Comparison of ENCODE assay signal across 1 cellular context in the genomic region with DNA sequence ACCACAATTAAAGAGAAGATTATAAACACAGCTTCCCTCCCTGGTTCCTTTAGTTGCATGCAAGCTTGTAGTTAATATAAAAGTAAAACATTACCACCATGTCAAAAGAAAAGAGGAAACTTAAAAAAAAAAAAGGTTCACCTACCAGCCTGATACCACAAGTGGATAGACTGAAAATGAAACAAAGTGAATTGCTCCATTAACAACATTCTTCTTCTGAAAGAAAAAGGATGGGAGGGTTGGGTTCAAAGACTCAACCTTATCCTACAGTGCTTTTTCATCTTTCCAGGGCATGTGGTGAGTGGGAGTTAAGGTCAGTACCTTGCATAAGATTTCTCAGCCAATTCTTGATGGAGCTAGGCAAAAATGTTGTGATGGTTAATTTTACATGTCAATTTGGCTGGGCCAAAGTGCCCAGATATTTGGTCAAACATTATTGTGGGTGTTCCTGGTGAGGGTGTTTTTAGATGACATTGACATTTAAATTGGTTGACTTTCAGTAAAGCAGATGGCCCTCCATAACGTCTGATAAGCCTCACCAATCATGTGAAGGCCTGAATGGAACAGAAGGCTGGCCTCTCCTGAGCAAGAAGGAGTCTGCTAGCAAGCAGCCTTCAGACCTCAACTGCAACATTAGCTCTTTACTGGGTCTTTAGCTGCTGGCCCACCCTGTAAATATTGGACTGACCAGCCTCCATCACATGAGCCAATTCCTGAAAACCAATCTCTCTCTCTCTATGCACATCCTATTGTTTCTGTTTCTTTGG.
TF ChIP-seq lines count a peak whose summit lies in the region.

No MANE protein-coding gene starts in this region.

TF ChIP-seq in IMR-90, 13 proteins besides CTCF, POLR2A, EP300 and RAD21:
- TF ChIP-seq RCOR1 (IDR thresholded peaks at IDR 0.05; ENCODE audit: insufficient replicate concordance, low read length) = no peak
- no peak for TF ChIP-seq CHD1 (IDR thresholded peaks at IDR 0.05; ENCODE audit: low read depth, low read length)
- TF ChIP-seq USF2 (IDR thresholded peaks at IDR 0.05; ENCODE audit: low read depth, low read length) = no peak
- no peak for TF ChIP-seq MXI1 (IDR thresholded peaks at IDR 0.05; ENCODE audit: borderline replicate concordance, low read depth, low read length)
- TF ChIP-seq ELK1 (IDR thresholded peaks at IDR 0.05; ENCODE audit: borderline replicate concordance, low read depth, low read length) = no peak
- no peak for TF ChIP-seq FOS (IDR thresholded peaks at IDR 0.05; ENCODE audit: low read depth, low read length)
- TF ChIP-seq NFE2L2 (IDR thresholded peaks at IDR 0.05; ENCODE audit: low read depth, low read length) = no peak
- TF ChIP-seq BHLHE40 (IDR thresholded peaks at IDR 0.05; ENCODE audit: low read depth, low read length) = no peak
- no peak for TF ChIP-seq MAFK (IDR thresholded peaks at IDR 0.05; ENCODE audit: low read depth, low read length)
- no peak for TF ChIP-seq SMC3 (IDR thresholded peaks at IDR 0.05; ENCODE audit: low read depth, low read length)
- no peak for TF ChIP-seq RFX5 (IDR thresholded peaks at IDR 0.05; ENCODE audit: low read depth, low read length)
- TF ChIP-seq CEBPB (IDR thresholded peaks at IDR 0.05; ENCODE audit: low read depth, low read length) = no peak
- no peak for TF ChIP-seq MAZ (IDR thresholded peaks at IDR 0.05; ENCODE audit: borderline replicate concordance, low read depth, low read length)
